ENCODE assay signal across 1 cellular context in the genomic region with DNA sequence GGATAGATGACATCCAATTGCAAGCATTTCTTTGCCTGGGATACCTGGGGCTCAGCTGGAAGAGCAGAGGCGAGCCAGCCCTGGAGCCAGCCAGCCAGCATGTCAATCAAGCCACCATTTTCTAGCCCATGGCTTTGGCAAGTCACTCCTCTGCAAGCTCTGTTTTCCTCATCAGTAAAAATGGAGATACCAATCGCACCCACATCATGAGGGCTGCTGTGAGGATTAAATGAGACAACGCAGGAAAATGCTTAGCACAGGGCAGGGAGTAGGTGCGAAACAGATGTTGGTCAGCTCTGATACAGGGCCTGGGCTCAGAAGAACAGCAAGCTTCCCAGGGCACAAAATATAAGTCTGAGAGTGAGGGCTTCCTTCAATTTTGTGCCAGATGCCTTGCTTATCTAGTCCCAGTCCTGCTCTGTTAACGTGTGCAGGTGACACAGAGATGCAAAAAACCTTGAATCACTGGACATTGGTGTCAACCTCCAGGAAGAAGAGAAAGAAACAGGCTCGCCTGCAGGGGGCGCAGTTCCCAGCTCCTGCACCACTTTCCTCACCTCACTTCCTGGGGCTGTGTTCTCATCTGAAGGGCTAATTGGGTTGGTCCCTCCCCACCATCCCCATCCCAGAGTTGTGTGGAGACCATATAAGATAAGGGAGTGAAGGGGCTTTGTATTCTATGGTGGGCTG.
TF ChIP-seq lines count a peak whose summit lies in the region.

No MANE protein-coding gene starts in this region.

TF ChIP-seq in H1, 55 proteins besides CTCF, POLR2A, EP300 and RAD21 (continued from another document):
- no peak for TF ChIP-seq CTBP2 (IDR thresholded peaks at IDR 0.05; ENCODE audit: borderline replicate concordance, insufficient read depth, insufficient read length, low read length)
- TF ChIP-seq, protein P1, sequence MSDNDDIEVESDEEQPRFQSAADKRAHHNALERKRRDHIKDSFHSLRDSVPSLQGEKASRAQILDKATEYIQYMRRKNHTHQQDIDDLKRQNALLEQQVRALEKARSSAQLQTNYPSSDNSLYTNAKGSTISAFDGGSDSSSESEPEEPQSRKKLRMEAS (IDR thresholded peaks at IDR 0.05): no peak
- no peak for TF ChIP-seq SRF (IDR thresholded peaks at IDR 0.05; ENCODE audit: low read depth, low read length)
- TF ChIP-seq GTF2F1 (IDR thresholded peaks at IDR 0.05; ENCODE audit: borderline replicate concordance, low read depth, low read length): no peak
